ENCODE assay signal across 9 cellular contexts in genomic region chr2:239259173-239259572, GRCh38.
A peak's percentile ranks its signal among the peaks of the same experiment; 100 is the strongest.
DNase-seq lines count a peak whose midpoint lies in the region; ATAC-seq, FAIRE-seq and TF ChIP-seq lines count a peak whose summit lies in the region.
"Had no signal": no experiment of that assay in that cellular context is flagged by ENCODE, and none has a peak within 500 bp of the region (broad histone marks: within the 10 kb centered on the region; RNA-seq: fewer than 3 reads in every experiment).

No MANE protein-coding gene starts in this region.

- FAIRE-seq in RCC 7860 (lab: Jason Lieb, UNC): no peak

- peaks cover 91% of the 10 kb centered on the region for H3K4me1 Mint-ChIP-seq in activated T-cell treated with anti-CD3 and anti-CD28 coated beads, Interleukin-2, amount 50 U/mL, for 72 hours (ENCODE audit: low read depth)
- H3K4me1 Mint-ChIP-seq in activated naive CD8-positive, alpha-beta T cell treated with anti-CD3 and anti-CD28 coated beads for 36 hours: peaks cover 78% of the 10 kb centered on the region
- peaks cover 99% of the 10 kb centered on the region for H3K4me1 Mint-ChIP-seq in stimulated activated naive CD8-positive, alpha-beta T cell treated with anti-CD3 and anti-CD28 coated beads, Interleukin-15, amount 100 ng/mL, for 72 hours
- H3K4me1 Mint-ChIP-seq in Calu3 (ENCODE audit: low read depth, unreplicated experiment): peaks cover 9% of the 10 kb centered on the region

- TF ChIP-seq CTCF in Calu3 (IDR thresholded peaks at IDR 0.05; ENCODE audit: unreplicated experiment): no peak

- H3K27ac Mint-ChIP-seq in activated T-cell treated with anti-CD3 and anti-CD28 coated beads, Interleukin-2, amount 50 U/mL, for 72 hours: peak overlapping the region; percentile 55
- H3K27ac Mint-ChIP-seq in activated naive CD8-positive, alpha-beta T cell treated with anti-CD3 and anti-CD28 coated beads for 36 hours: peak overlapping the region; percentile 95
- H3K27ac Mint-ChIP-seq in stimulated activated naive CD8-positive, alpha-beta T cell treated with anti-CD3 and anti-CD28 coated beads, Interleukin-15, amount 100 ng/mL, for 72 hours: peak overlapping the region; percentile 71 to 90
- H3K27ac Mint-ChIP-seq in Calu3 (ENCODE audit: unreplicated experiment): no peak overlapping the region

- peaks cover 3 to 7% of the 10 kb centered on the region in 2 donors for H3K36me3 Mint-ChIP-seq in activated T-cell treated with anti-CD3 and anti-CD28 coated beads, Interleukin-2, amount 50 U/mL, for 72 hours (ENCODE audit: insufficient read depth in 2 of 2)
- H3K36me3 Mint-ChIP-seq in activated naive CD8-positive, alpha-beta T cell treated with anti-CD3 and anti-CD28 coated beads for 36 hours: peaks cover 13% of the 10 kb centered on the region
- H3K36me3 Mint-ChIP-seq in Calu3 (ENCODE audit: insufficient read depth, unreplicated experiment): no peaks in the 10 kb centered on the region

- peak; percentile 31 to 54 for ATAC-seq in activated T-cell treated with anti-CD3 and anti-CD28 coated beads, Interleukin-2, amount 50 U/mL, for 72 hours (replicated peaks in 1 of 2)
- ATAC-seq in HG03064 (IDR thresholded peaks at IDR 0.05; ENCODE audit: low read depth, unreplicated experiment): peak; percentile 51
- peak; percentile 62 for ATAC-seq in stimulated activated naive CD8-positive, alpha-beta T cell treated with anti-CD3 and anti-CD28 coated beads, Interleukin-15, amount 100 ng/mL, for 72 hours

- no TSS peak for BruUV-seq in Calu3 (replicated peaks; lab: Mats Ljungman, UMichigan)

- in situ Hi-C loops in KBM-7 (cut with MboI; ENCODE audit: low pct_unique_long_range_greater_than_20kb, low sequenced_read_pairs): no loop called here

- peaks cover 7% of the 10 kb centered on the region for H3K27me3 Mint-ChIP-seq in activated T-cell treated with anti-CD3 and anti-CD28 coated beads, Interleukin-2, amount 50 U/mL, for 72 hours (ENCODE audit: low read depth)
- H3K27me3 Mint-ChIP-seq in activated naive CD8-positive, alpha-beta T cell treated with anti-CD3 and anti-CD28 coated beads for 36 hours: no peaks in the 10 kb centered on the region
- no peaks in the 10 kb centered on the region for H3K27me3 Mint-ChIP-seq in stimulated activated naive CD8-positive, alpha-beta T cell treated with anti-CD3 and anti-CD28 coated beads, Interleukin-15, amount 100 ng/mL, for 72 hours
- H3K27me3 Mint-ChIP-seq in Calu3 (ENCODE audit: unreplicated experiment): no peaks in the 10 kb centered on the region

- intact Hi-C loops in Calu3 (cut with micrococcal nuclease; ENCODE audit: unreplicated experiment): no loop called here

- CTCF ChIA-PET in Calu3 (lab: Charles Lee): interaction anchor here (1.2 kb wide), 1 partner anchor 8 kb away, joined by 3 read pairs; no protein-coding TSS in a partner anchor

- H3K9me3 Mint-ChIP-seq in activated T-cell treated with anti-CD3 and anti-CD28 coated beads, Interleukin-2, amount 50 U/mL, for 72 hours: peaks cover 2% of the 10 kb centered on the region in 2 donors
- peaks cover 7% of the 10 kb centered on the region for H3K9me3 Mint-ChIP-seq in activated naive CD8-positive, alpha-beta T cell treated with anti-CD3 and anti-CD28 coated beads for 36 hours
- peaks cover 5 to 13% of the 10 kb centered on the region in 2 donors for H3K9me3 Mint-ChIP-seq in stimulated activated naive CD8-positive, alpha-beta T cell treated with anti-CD3 and anti-CD28 coated beads, Interleukin-15, amount 100 ng/mL, for 72 hours
- H3K9me3 Mint-ChIP-seq in Calu3 (ENCODE audit: low read depth, unreplicated experiment): peaks cover 6% of the 10 kb centered on the region

- peak in 1 of 2 donors; percentile 48 for DNase-seq in activated T-cell treated with anti-CD3 and anti-CD28 coated beads, Interleukin-2, amount 50 U/mL, for 72 hours
- no peak for DNase-seq in activated T-cell treated with anti-CD3 and anti-CD28 coated beads, Interleukin-2, amount 50 U/mL, for 1 hour
- DNase-seq in activated naive CD8-positive, alpha-beta T cell treated with anti-CD3 and anti-CD28 coated beads for 36 hours: peak; percentile 39
- peak in 1 of 2 donors; percentile 51 for DNase-seq in stimulated activated naive CD8-positive, alpha-beta T cell treated with anti-CD3 and anti-CD28 coated beads, Interleukin-15, amount 100 ng/mL, for 72 hours
- DNase-seq in Calu3 (no peak), RCC 7860 (ENCODE audit: low spot score) (no peak), KBM-7 (no peak)
- DNase-seq: stimulated activated CD4-positive, alpha-beta T cell treated with anti-CD3 and anti-CD28 coated beads, Interleukin-4, amount 100 ng/mL, for 1 hour had no signal

- peak overlapping the region; percentile 78 to 81 for H3K4me3 Mint-ChIP-seq in activated T-cell treated with anti-CD3 and anti-CD28 coated beads, Interleukin-2, amount 50 U/mL, for 72 hours
- peak overlapping the region; percentile 74 for H3K4me3 Mint-ChIP-seq in activated naive CD8-positive, alpha-beta T cell treated with anti-CD3 and anti-CD28 coated beads for 36 hours
- peak overlapping the region; percentile 53 to 80 for H3K4me3 Mint-ChIP-seq in stimulated activated naive CD8-positive, alpha-beta T cell treated with anti-CD3 and anti-CD28 coated beads, Interleukin-15, amount 100 ng/mL, for 72 hours
- no peak overlapping the region for H3K4me3 Mint-ChIP-seq in Calu3 (ENCODE audit: low read depth, unreplicated experiment)
